1 cellular context compared by ENCODE assay signal in the genomic region with DNA sequence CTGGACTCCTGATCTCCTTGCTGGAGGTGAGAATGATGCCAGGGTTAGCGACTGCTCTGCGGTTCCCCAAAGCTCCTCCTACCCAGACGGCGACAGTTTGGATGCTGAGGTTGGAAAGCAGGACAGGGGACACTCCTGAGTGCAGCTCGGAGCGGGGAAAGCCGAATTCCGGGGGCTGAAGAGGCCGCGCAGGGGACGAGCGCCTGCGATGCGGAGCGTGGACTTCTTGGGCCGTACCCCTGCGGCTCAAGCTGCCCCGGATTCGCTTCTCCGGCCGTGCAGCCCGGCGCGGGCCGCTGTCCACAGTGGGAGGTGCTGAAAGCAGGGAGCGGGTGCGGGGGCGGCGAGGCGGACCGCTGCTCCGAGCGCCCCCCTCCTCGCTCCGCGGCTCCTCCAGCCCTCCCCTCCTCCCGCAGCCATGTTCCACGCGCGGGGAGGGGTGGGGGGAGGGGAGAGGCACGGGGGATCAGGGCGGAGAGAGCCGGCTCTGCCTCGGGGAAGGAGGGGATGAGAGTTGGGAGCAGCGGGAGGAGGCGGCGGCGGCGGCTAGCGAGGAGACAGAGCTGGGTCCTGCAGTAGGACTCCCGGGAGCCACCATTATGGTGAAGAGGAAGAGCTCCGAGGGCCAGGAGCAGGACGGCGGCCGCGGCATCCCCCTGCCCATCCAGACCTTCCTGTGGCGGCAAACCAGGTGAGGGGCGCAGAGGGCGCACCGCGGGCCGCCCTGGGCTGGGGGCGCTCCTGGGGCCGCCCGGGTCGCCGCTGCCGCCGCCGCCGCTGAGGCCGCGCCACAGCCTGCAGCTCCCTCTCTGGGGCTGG.
TF ChIP-seq lines count a peak whose summit lies in the region.

A gene with protein sequence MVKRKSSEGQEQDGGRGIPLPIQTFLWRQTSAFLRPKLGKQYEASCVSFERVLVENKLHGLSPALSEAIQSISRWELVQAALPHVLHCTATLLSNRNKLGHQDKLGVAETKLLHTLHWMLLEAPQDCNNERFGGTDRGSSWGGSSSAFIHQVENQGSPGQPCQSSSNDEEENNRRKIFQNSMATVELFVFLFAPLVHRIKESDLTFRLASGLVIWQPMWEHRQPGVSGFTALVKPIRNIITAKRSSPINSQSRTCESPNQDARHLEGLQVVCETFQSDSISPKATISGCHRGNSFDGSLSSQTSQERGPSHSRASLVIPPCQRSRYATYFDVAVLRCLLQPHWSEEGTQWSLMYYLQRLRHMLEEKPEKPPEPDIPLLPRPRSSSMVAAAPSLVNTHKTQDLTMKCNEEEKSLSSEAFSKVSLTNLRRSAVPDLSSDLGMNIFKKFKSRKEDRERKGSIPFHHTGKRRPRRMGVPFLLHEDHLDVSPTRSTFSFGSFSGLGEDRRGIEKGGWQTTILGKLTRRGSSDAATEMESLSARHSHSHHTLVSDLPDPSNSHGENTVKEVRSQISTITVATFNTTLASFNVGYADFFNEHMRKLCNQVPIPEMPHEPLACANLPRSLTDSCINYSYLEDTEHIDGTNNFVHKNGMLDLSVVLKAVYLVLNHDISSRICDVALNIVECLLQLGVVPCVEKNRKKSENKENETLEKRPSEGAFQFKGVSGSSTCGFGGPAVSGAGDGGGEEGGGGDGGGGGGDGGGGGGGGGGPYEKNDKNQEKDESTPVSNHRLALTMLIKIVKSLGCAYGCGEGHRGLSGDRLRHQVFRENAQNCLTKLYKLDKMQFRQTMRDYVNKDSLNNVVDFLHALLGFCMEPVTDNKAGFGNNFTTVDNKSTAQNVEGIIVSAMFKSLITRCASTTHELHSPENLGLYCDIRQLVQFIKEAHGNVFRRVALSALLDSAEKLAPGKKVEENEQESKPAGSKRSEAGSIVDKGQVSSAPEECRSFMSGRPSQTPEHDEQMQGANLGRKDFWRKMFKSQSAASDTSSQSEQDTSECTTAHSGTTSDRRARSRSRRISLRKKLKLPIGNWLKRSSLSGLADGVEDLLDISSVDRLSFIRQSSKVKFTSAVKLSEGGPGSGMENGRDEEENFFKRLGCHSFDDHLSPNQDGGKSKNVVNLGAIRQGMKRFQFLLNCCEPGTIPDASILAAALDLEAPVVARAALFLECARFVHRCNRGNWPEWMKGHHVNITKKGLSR (N-terminal part only) (plus strand): TSS at position 359 of the 819 bp plus-strand sequence. CDS start 241 bp downstream, at position 600.

TF ChIP-seq in HepG2, 621 proteins besides CTCF, POLR2A, EP300 and RAD21 (continued from another document and continues in another):
- TF ChIP-seq, protein P1, sequence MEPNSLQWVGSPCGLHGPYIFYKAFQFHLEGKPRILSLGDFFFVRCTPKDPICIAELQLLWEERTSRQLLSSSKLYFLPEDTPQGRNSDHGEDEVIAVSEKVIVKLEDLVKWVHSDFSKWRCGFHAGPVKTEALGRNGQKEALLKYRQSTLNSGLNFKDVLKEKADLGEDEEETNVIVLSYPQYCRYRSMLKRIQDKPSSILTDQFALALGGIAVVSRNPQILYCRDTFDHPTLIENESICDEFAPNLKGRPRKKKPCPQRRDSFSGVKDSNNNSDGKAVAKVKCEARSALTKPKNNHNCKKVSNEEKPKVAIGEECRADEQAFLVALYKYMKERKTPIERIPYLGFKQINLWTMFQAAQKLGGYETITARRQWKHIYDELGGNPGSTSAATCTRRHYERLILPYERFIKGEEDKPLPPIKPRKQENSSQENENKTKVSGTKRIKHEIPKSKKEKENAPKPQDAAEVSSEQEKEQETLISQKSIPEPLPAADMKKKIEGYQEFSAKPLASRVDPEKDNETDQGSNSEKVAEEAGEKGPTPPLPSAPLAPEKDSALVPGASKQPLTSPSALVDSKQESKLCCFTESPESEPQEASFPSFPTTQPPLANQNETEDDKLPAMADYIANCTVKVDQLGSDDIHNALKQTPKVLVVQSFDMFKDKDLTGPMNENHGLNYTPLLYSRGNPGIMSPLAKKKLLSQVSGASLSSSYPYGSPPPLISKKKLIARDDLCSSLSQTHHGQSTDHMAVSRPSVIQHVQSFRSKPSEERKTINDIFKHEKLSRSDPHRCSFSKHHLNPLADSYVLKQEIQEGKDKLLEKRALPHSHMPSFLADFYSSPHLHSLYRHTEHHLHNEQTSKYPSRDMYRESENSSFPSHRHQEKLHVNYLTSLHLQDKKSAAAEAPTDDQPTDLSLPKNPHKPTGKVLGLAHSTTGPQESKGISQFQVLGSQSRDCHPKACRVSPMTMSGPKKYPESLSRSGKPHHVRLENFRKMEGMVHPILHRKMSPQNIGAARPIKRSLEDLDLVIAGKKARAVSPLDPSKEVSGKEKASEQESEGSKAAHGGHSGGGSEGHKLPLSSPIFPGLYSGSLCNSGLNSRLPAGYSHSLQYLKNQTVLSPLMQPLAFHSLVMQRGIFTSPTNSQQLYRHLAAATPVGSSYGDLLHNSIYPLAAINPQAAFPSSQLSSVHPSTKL (CRISPR knock-in tag; IDR thresholded peaks at IDR 0.05), result peak; percentile 86
- TF ChIP-seq MEIS1 (CRISPR knock-in tag; IDR thresholded peaks at IDR 0.05; ENCODE audit: borderline replicate concordance), result peak; percentile 91
- TF ChIP-seq, protein P2, sequence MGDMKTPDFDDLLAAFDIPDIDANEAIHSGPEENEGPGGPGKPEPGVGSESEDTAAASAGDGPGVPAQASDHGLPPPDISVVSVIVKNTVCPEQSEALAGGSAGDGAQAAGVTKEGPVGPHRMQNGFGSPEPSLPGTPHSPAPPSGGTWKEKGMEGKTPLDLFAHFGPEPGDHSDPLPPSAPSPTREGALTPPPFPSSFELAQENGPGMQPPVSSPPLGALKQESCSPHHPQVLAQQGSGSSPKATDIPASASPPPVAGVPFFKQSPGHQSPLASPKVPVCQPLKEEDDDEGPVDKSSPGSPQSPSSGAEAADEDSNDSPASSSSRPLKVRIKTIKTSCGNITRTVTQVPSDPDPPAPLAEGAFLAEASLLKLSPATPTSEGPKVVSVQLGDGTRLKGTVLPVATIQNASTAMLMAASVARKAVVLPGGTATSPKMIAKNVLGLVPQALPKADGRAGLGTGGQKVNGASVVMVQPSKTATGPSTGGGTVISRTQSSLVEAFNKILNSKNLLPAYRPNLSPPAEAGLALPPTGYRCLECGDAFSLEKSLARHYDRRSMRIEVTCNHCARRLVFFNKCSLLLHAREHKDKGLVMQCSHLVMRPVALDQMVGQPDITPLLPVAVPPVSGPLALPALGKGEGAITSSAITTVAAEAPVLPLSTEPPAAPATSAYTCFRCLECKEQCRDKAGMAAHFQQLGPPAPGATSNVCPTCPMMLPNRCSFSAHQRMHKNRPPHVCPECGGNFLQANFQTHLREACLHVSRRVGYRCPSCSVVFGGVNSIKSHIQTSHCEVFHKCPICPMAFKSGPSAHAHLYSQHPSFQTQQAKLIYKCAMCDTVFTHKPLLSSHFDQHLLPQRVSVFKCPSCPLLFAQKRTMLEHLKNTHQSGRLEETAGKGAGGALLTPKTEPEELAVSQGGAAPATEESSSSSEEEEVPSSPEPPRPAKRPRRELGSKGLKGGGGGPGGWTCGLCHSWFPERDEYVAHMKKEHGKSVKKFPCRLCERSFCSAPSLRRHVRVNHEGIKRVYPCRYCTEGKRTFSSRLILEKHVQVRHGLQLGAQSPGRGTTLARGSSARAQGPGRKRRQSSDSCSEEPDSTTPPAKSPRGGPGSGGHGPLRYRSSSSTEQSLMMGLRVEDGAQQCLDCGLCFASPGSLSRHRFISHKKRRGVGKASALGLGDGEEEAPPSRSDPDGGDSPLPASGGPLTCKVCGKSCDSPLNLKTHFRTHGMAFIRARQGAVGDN (CRISPR knock-in tag; IDR thresholded peaks at IDR 0.05), result peak; percentile 71
- peak; percentile 97 for TF ChIP-seq ATF7-NPFF (CRISPR knock-in tag; IDR thresholded peaks at IDR 0.05; ENCODE audit: low read depth)
- TF ChIP-seq ZFP1 (CRISPR knock-in tag; IDR thresholded peaks at IDR 0.05), result no peak; the same call in 1 of the 2 replicates
- TF ChIP-seq SCMH1 (CRISPR knock-in tag; IDR thresholded peaks at IDR 0.05; ENCODE audit: borderline replicate concordance), result no peak
- peak; percentile 99 for TF ChIP-seq NFKB2 (CRISPR knock-in tag; IDR thresholded peaks at IDR 0.05; ENCODE audit: borderline replicate concordance)
- TF ChIP-seq, protein P3, sequence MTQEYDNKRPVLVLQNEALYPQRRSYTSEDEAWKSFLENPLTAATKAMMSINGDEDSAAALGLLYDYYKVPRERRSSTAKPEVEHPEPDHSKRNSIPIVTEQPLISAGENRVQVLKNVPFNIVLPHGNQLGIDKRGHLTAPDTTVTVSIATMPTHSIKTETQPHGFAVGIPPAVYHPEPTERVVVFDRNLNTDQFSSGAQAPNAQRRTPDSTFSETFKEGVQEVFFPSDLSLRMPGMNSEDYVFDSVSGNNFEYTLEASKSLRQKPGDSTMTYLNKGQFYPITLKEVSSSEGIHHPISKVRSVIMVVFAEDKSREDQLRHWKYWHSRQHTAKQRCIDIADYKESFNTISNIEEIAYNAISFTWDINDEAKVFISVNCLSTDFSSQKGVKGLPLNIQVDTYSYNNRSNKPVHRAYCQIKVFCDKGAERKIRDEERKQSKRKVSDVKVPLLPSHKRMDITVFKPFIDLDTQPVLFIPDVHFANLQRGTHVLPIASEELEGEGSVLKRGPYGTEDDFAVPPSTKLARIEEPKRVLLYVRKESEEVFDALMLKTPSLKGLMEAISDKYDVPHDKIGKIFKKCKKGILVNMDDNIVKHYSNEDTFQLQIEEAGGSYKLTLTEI (CRISPR knock-in tag; conservative IDR thresholded peaks at IDR 0.05), result no peak
- TF ChIP-seq ZMYM2 (CRISPR knock-in tag; IDR thresholded peaks at IDR 0.05), result no peak
- TF ChIP-seq NFE2 (CRISPR knock-in tag; IDR thresholded peaks at IDR 0.05), result 0 out of 2 replicates have a peak, but pooled peaks have one; percentile 44
- TF ChIP-seq ZNF253 (CRISPR knock-in tag; IDR thresholded peaks at IDR 0.05; ENCODE audit: borderline replicate concordance), result peak; percentile 94; the same call in 1 of the 2 replicates
- TF ChIP-seq NR3C1 (CRISPR knock-in tag; IDR thresholded peaks at IDR 0.05), result peak; percentile 91; the same call in 1 of the 2 replicates
- TF ChIP-seq ZNF841 (CRISPR knock-in tag; IDR thresholded peaks at IDR 0.05; ENCODE audit: borderline replicate concordance), result peak; percentile 87; the same call in 1 of the 2 replicates
- TF ChIP-seq NR2F1 (CRISPR knock-in tag; IDR thresholded peaks at IDR 0.05), result 0 out of 4 replicates have a peak, but pooled peaks of 1 of the 2 experiments have one; percentile 30
- TF ChIP-seq, protein P4, sequence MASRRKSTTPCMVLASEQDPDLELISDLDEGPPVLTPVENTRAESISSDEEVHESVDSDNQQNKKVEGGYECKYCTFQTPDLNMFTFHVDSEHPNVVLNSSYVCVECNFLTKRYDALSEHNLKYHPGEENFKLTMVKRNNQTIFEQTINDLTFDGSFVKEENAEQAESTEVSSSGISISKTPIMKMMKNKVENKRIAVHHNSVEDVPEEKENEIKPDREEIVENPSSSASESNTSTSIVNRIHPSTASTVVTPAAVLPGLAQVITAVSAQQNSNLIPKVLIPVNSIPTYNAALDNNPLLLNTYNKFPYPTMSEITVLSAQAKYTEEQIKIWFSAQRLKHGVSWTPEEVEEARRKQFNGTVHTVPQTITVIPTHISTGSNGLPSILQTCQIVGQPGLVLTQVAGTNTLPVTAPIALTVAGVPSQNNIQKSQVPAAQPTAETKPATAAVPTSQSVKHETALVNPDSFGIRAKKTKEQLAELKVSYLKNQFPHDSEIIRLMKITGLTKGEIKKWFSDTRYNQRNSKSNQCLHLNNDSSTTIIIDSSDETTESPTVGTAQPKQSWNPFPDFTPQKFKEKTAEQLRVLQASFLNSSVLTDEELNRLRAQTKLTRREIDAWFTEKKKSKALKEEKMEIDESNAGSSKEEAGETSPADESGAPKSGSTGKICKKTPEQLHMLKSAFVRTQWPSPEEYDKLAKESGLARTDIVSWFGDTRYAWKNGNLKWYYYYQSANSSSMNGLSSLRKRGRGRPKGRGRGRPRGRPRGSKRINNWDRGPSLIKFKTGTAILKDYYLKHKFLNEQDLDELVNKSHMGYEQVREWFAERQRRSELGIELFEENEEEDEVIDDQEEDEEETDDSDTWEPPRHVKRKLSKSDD (CRISPR knock-in tag; IDR thresholded peaks at IDR 0.05; ENCODE audit: low read depth), result peak; percentile 93
- TF ChIP-seq ZNF570 (CRISPR knock-in tag; IDR thresholded peaks at IDR 0.05; ENCODE audit: borderline replicate concordance), result peak; percentile 85; the same call in 1 of the 2 replicates
- no peak for TF ChIP-seq BHLHE40 (IDR thresholded peaks at IDR 0.05; ENCODE audit: low read length)
- TF ChIP-seq, protein P5, sequence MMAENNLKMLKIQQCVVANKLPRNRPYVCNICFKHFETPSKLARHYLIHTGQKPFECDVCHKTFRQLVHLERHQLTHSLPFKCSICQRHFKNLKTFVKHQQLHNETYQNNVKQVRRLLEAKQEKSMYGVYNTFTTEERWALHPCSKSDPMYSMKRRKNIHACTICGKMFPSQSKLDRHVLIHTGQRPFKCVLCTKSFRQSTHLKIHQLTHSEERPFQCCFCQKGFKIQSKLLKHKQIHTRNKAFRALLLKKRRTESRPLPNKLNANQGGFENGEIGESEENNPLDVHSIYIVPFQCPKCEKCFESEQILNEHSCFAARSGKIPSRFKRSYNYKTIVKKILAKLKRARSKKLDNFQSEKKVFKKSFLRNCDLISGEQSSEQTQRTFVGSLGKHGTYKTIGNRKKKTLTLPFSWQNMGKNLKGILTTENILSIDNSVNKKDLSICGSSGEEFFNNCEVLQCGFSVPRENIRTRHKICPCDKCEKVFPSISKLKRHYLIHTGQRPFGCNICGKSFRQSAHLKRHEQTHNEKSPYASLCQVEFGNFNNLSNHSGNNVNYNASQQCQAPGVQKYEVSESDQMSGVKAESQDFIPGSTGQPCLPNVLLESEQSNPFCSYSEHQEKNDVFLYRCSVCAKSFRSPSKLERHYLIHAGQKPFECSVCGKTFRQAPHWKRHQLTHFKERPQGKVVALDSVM (CRISPR knock-in tag; IDR thresholded peaks at IDR 0.05), result 0 out of 2 replicates have a peak, but pooled peaks have one; percentile 26
- TF ChIP-seq, protein P6, sequence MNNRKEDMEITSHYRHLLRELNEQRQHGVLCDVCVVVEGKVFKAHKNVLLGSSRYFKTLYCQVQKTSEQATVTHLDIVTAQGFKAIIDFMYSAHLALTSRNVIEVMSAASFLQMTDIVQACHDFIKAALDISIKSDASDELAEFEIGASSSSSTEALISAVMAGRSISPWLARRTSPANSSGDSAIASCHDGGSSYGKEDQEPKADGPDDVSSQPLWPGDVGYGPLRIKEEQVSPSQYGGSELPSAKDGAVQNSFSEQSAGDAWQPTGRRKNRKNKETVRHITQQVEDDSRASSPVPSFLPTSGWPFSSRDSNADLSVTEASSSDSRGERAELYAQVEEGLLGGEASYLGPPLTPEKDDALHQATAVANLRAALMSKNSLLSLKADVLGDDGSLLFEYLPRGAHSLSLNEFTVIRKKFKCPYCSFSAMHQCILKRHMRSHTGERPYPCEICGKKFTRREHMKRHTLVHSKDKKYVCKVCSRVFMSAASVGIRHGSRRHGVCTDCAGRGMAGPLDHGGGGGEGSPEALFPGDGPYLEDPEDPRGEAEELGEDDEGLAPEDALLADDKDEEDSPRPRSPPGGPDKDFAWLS (CRISPR knock-in tag; IDR thresholded peaks at IDR 0.05; ENCODE audit: borderline replicate concordance), result peak; percentile 40; the same call in 1 of the 2 replicates
- no peak for TF ChIP-seq NONO (IDR thresholded peaks at IDR 0.05)
- peak; percentile 64 for TF ChIP-seq NONO (CRISPR knock-in tag; conservative IDR thresholded peaks at IDR 0.05)
- peak; percentile 93 for TF ChIP-seq SRY (CRISPR knock-in tag; IDR thresholded peaks at IDR 0.05)
- peak; percentile 88 for TF ChIP-seq ZIK1 (CRISPR knock-in tag; IDR thresholded peaks at IDR 0.05; ENCODE audit: borderline replicate concordance, low read depth)
